In genomic region chr2:105741617-105742016, GRCh38 we compare ENCODE assay signal across 9 cellular contexts.
"Had no signal": no experiment of that assay in that cellular context is flagged by ENCODE, and none has a peak within 500 bp of the region (broad histone marks: within the 10 kb centered on the region; RNA-seq: fewer than 3 reads in every experiment).

No MANE protein-coding gene starts in this region.

- H3K27ac Mint-ChIP-seq: activated naive CD4-positive, alpha-beta T cell treated with anti-CD3 and anti-CD28 coated beads, Interleukin-2, amount 10 ng/mL, durations not matched to agents 7 days and 5 days had no signal

- H3K27me3 Mint-ChIP-seq: activated naive CD4-positive, alpha-beta T cell treated with anti-CD3 and anti-CD28 coated beads, Interleukin-2, amount 10 ng/mL, durations not matched to agents 7 days and 5 days had no signal

- DNase-seq: activated naive CD4-positive, alpha-beta T cell treated with anti-CD3 and anti-CD28 coated beads, Interleukin-2, amount 10 ng/mL, durations not matched to agents 7 days and 5 days; amygdala; erythroblast; hippocampal formation; left ventricle myocardium superior; posterior cingulate gyrus; stimulated activated CD4-positive, alpha-beta T cell treated with anti-CD3 and anti-CD28 coated beads, Interleukin-4, amount 100 ng/mL, for 4 hours; T1000; tibial artery had no signal

- ATAC-seq: left ventricle myocardium superior had no signal
